Comparison of ENCODE assay signal across 1 cellular context in the genomic region with DNA sequence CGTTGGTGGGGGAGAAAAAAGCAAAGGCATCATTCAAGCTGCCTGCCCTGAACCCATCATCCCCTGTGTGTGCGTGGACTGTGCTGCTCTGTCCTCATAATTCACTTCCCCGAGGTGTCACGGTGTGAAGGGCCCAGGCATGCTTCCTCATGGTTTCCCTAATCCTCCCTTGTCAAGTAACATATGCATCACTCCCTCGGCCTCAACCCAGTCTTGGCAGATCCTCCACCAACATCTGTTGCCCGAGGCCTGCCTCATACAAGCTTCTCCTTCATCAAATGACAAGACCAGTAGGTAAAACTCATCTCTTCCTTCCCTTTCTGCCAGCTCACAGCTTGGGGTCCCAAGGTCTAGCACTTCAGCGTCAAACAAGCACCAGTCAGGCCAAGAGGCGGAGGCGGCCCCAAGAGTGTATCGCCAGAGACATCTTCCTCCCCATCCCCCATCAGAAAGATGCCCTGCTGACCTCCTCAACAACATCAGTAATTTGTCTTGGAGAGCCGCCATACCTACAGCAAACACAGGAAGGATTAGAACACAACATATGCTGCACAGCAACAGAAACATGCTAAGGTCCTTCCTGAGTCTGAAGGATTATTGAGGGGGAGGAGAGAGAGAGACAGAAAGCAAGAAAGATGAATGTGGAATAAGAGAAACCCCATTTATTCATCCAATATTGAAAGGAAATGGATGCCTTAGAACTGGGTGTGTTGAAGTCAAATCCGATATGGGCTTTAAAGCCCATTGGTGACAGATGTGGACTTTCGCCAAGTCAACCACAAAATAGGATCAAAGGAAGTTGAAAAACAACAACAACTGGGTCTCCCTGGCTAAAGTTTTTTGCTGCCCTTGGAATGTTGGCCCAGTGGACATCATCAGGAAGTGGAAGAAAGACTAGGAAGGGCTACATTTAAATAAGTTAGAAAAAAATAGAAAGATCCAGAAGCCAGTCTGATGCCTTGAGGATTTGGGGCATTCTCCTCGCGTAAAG.
TF ChIP-seq lines count a peak whose summit lies in the region.

No MANE protein-coding gene starts in this region.

TF ChIP-seq in HepG2, 621 proteins besides CTCF, POLR2A, EP300 and RAD21:
- no peak for TF ChIP-seq KIAA2018 (CRISPR knock-in tag; IDR thresholded peaks at IDR 0.05; ENCODE audit: borderline replicate concordance)
- no peak for TF ChIP-seq RFX3 (CRISPR knock-in tag; IDR thresholded peaks at IDR 0.05)
- no peak for TF ChIP-seq TOE1 (CRISPR knock-in tag; IDR thresholded peaks at IDR 0.05)
- TF ChIP-seq TBX2 (CRISPR knock-in tag; IDR thresholded peaks at IDR 0.05; ENCODE audit: borderline replicate concordance), result no peak
- TF ChIP-seq SMARCC2 (IDR thresholded peaks at IDR 0.05), result no peak
- peak; percentile 46; the same call in 1 of the 2 replicates for TF ChIP-seq ZNF274 (CRISPR knock-in tag; IDR thresholded peaks at IDR 0.05)
- TF ChIP-seq AHR (CRISPR knock-in tag; IDR thresholded peaks at IDR 0.05), result no peak
